In genomic region chr2:172021955-172022354, GRCh38 we compare ENCODE assay signal across 1 cellular context.
TF ChIP-seq lines count a peak whose summit lies in the region.

No MANE protein-coding gene starts in this region.

TF ChIP-seq in K562, 482 proteins besides CTCF, POLR2A, EP300 and RAD21 (continued from another document and continues in another):
- TF ChIP-seq MGA (IDR thresholded peaks at IDR 0.05) (no peak), CREM (IDR thresholded peaks at IDR 0.05; ENCODE audit: low read depth) (no peak), KAT8 (IDR thresholded peaks at IDR 0.05; ENCODE audit: low read depth) (no peak), PHB (CRISPR knock-in tag; IDR thresholded peaks at IDR 0.05) (no peak), ZNF239 (CRISPR knock-in tag; IDR thresholded peaks at IDR 0.05) (no peak), PYGO2 (tag; IDR thresholded peaks at IDR 0.05) (no peak), TCFL5 (CRISPR knock-in tag; conservative IDR thresholded peaks at IDR 0.05) (no peak), HOXB6 (CRISPR knock-in tag; IDR thresholded peaks at IDR 0.05; ENCODE audit: borderline replicate concordance) (no peak), AFF4 (CRISPR knock-in tag; IDR thresholded peaks at IDR 0.05) (no peak), SAFB (IDR thresholded peaks at IDR 0.05; ENCODE audit: borderline replicate concordance, low read depth, low read length) (no peak), ZNF165 (CRISPR knock-in tag; IDR thresholded peaks at IDR 0.05; ENCODE audit: borderline replicate concordance) (no peak), SMAD4 (CRISPR knock-in tag; conservative IDR thresholded peaks at IDR 0.05) (0 out of 2 replicates have a peak, but pooled peaks have one; percentile 20), ZNF274 (IDR thresholded peaks at IDR 0.05; ENCODE audit: borderline replicate concordance, low read depth, low read length) (no peak), EP400 (IDR thresholded peaks at IDR 0.05) (0 out of 2 replicates have a peak, but pooled peaks have one; percentile 21), BHLHE40 (IDR thresholded peaks at IDR 0.05; ENCODE audit: low read length) (no peak), GTF2E2 (tag; IDR thresholded peaks at IDR 0.05) (0 out of 2 replicates have a peak, but pooled peaks have one; percentile 52), ZNF639 (CRISPR knock-in tag; conservative IDR thresholded peaks at IDR 0.05 in 1 of 2, IDR thresholded peaks at IDR 0.05 in 1 of 2) (no peak), JUND (IDR thresholded peaks at IDR 0.05; ENCODE audit: borderline replicate concordance, low read depth, low read length) (0 out of 2 replicates have a peak, but pooled peaks have one; percentile 8), JUND (tag; IDR thresholded peaks at IDR 0.05; ENCODE audit: borderline replicate concordance, low read depth, low read length) (no peak), TAF9B (IDR thresholded peaks at IDR 0.05; ENCODE audit: partially characterized antibody) (no peak), BRD4 (IDR thresholded peaks at IDR 0.05) (no peak), TGIF2 (CRISPR knock-in tag; IDR thresholded peaks at IDR 0.05) (no peak), IRF1 (CRISPR knock-in tag; IDR thresholded peaks at IDR 0.05; ENCODE audit: borderline replicate concordance) (no peak), TEAD4 (IDR thresholded peaks at IDR 0.05; ENCODE audit: low read length) (0 out of 2 replicates have a peak, but pooled peaks have one; percentile 29), TEAD4 (CRISPR knock-in tag; IDR thresholded peaks at IDR 0.05; ENCODE audit: borderline replicate concordance) (no peak), ZNF707 (CRISPR knock-in tag; conservative IDR thresholded peaks at IDR 0.05) (no peak), AFF1 (IDR thresholded peaks at IDR 0.05; ENCODE audit: low read depth in 1 of 2, partially characterized antibody in 2 of 2) (no peak), ZNF354B (CRISPR knock-in tag; IDR thresholded peaks at IDR 0.05) (no peak), ZNF174 (CRISPR knock-in tag; IDR thresholded peaks at IDR 0.05) (no peak), RB1 (IDR thresholded peaks at IDR 0.05; ENCODE audit: low read depth) (no peak), SMARCE1 (IDR thresholded peaks at IDR 0.05) (0 out of 2 replicates have a peak, but pooled peaks have one; percentile 7), ZNF785 (CRISPR knock-in tag; IDR thresholded peaks at IDR 0.05) (no peak)
- TF ChIP-seq, protein P1, sequence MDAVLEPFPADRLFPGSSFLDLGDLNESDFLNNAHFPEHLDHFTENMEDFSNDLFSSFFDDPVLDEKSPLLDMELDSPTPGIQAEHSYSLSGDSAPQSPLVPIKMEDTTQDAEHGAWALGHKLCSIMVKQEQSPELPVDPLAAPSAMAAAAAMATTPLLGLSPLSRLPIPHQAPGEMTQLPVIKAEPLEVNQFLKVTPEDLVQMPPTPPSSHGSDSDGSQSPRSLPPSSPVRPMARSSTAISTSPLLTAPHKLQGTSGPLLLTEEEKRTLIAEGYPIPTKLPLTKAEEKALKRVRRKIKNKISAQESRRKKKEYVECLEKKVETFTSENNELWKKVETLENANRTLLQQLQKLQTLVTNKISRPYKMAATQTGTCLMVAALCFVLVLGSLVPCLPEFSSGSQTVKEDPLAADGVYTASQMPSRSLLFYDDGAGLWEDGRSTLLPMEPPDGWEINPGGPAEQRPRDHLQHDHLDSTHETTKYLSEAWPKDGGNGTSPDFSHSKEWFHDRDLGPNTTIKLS (IDR thresholded peaks at IDR 0.05; ENCODE audit: borderline replicate concordance, low read depth): no peak
- TF ChIP-seq, protein P2, sequence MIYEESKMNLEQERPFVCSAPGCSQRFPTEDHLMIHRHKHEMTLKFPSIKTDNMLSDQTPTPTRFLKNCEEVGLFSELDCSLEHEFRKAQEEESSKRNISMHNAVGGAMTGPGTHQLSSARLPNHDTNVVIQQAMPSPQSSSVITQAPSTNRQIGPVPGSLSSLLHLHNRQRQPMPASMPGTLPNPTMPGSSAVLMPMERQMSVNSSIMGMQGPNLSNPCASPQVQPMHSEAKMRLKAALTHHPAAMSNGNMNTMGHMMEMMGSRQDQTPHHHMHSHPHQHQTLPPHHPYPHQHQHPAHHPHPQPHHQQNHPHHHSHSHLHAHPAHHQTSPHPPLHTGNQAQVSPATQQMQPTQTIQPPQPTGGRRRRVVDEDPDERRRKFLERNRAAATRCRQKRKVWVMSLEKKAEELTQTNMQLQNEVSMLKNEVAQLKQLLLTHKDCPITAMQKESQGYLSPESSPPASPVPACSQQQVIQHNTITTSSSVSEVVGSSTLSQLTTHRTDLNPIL (CRISPR knock-in tag; IDR thresholded peaks at IDR 0.05): no peak
